20 cellular contexts compared by ENCODE assay signal in the genomic region with DNA sequence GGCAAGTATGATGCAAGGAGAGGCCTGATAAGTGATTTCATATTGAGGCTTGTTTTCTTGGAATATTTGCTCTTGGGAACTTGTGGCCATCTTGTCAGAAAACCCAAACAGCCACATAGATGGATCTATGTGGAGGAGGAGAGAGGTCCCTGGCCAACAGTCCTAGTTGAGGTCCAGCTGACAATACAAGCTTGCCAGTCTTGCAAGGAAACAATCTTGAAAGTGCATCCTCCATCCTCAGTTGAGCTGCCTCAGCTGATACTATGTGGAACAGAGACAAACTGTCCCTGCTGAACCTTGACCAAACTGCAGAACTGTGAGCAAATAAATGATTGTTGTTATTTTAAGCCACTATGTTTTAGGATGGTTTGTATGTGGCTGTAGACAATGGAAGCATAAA.
"Had no signal": no experiment of that assay in that cellular context is flagged by ENCODE, and none has a peak within 500 bp of the region (broad histone marks: within the 10 kb centered on the region; RNA-seq: fewer than 3 reads in every experiment).

No MANE protein-coding gene starts in this region.

- H3K4me3 Mint-ChIP-seq: activated CD4-positive, alpha-beta T cell treated with anti-CD3 and anti-CD28 coated beads for 36 hours; activated CD8-positive, alpha-beta memory T cell treated with anti-CD3 and anti-CD28 coated beads, Interleukin-2, amount 10 ng/mL, durations not matched to agents 7 days and 5 days; activated CD8-positive, alpha-beta T cell treated with anti-CD3 and anti-CD28 coated beads, Interleukin-2, amount 10 ng/mL, durations not matched to agents 7 days and 5 days; naive B cell; nephron progenitor cell had no signal

- H3K27ac ChIP-seq: colonic mucosa, heart right ventricle, left lung, neutrophil, tibial nerve had no signal

- DNase-seq: activated CD4-positive, alpha-beta T cell treated with anti-CD3 and anti-CD28 coated beads for 36 hours; activated CD4-positive, CD25-positive, alpha-beta regulatory T cell; activated CD8-positive, alpha-beta memory T cell treated with anti-CD3 and anti-CD28 coated beads, Interleukin-2, amount 10 ng/mL, durations not matched to agents 7 days and 5 days; activated CD8-positive, alpha-beta T cell treated with anti-CD3 and anti-CD28 coated beads, Interleukin-2, amount 10 ng/mL, durations not matched to agents 7 days and 5 days; activated naive CD4-positive, alpha-beta T cell; activated T-cell treated with anti-CD3 and anti-CD28 coated beads, Interleukin-2, amount 50 U/mL, for 48 hours; cerebellar nuclear complex; colonic mucosa; effector CD8-positive, alpha-beta T cell; erythroblast; heart right ventricle; left lung; naive B cell; nephron progenitor cell; sigmoid colon; stimulated activated naive CD4-positive, alpha-beta T cell treated with Interleukin-2 at 50 U/mL for 16 hours had no signal

- H3K4me1 ChIP-seq: colonic mucosa had no signal

- ATAC-seq: activated CD4-positive, alpha-beta T cell treated with anti-CD3 and anti-CD28 coated beads for 36 hours; activated CD8-positive, alpha-beta memory T cell treated with anti-CD3 and anti-CD28 coated beads, Interleukin-2, amount 10 ng/mL, durations not matched to agents 7 days and 5 days; activated CD8-positive, alpha-beta T cell treated with anti-CD3 and anti-CD28 coated beads, Interleukin-2, amount 10 ng/mL, durations not matched to agents 7 days and 5 days; activated naive CD4-positive, alpha-beta T cell treated with anti-CD3 and anti-CD28 coated beads, Interleukin-2, amount 50 U/mL, for 72 hours; left lung had no signal

- H3K9me3 ChIP-seq: colonic mucosa, heart right ventricle, left lung, neutrophil, sigmoid colon, tibial nerve had no signal

- H3K27ac Mint-ChIP-seq: activated CD4-positive, alpha-beta T cell treated with anti-CD3 and anti-CD28 coated beads for 36 hours; activated CD8-positive, alpha-beta memory T cell treated with anti-CD3 and anti-CD28 coated beads, Interleukin-2, amount 10 ng/mL, durations not matched to agents 7 days and 5 days; activated CD8-positive, alpha-beta T cell treated with anti-CD3 and anti-CD28 coated beads, Interleukin-2, amount 10 ng/mL, durations not matched to agents 7 days and 5 days; activated naive CD4-positive, alpha-beta T cell treated with anti-CD3 and anti-CD28 coated beads, Interleukin-2, amount 50 U/mL, for 72 hours; naive B cell; nephron progenitor cell had no signal

- FAIRE-seq: endometrium had no signal

- H3K9me3 Mint-ChIP-seq: nephron progenitor cell had no signal

- H3K36me3 ChIP-seq: colonic mucosa, heart right ventricle, left lung, neutrophil, sigmoid colon, tibial nerve had no signal

- H3K4me3 ChIP-seq: colonic mucosa, heart right ventricle, left lung, sigmoid colon, tibial nerve had no signal

- H3K36me3 Mint-ChIP-seq: activated CD8-positive, alpha-beta memory T cell treated with anti-CD3 and anti-CD28 coated beads, Interleukin-2, amount 10 ng/mL, durations not matched to agents 7 days and 5 days; activated naive CD4-positive, alpha-beta T cell treated with anti-CD3 and anti-CD28 coated beads, Interleukin-2, amount 50 U/mL, for 72 hours; naive B cell had no signal

- H3K4me1 Mint-ChIP-seq: activated CD4-positive, alpha-beta T cell treated with anti-CD3 and anti-CD28 coated beads for 36 hours; activated CD8-positive, alpha-beta memory T cell treated with anti-CD3 and anti-CD28 coated beads, Interleukin-2, amount 10 ng/mL, durations not matched to agents 7 days and 5 days; naive B cell had no signal

- H3K27me3 ChIP-seq: colonic mucosa, heart right ventricle, left lung, sigmoid colon, tibial nerve had no signal
